ENCODE assay signal across 19 cellular contexts in genomic region chr3:97131476-97131875, GRCh38.
"Had no signal": no experiment of that assay in that cellular context is flagged by ENCODE, and none has a peak within 500 bp of the region (broad histone marks: within the 10 kb centered on the region; RNA-seq: fewer than 3 reads in every experiment).

No MANE protein-coding gene starts in this region.

- DNase-seq: activated CD4-positive, alpha-beta T cell treated with anti-CD3 and anti-CD28 coated beads for 1 hour; activated CD4-positive, alpha-beta T cell treated with anti-CD3 and anti-CD28 coated beads, Interleukin-2, amount 50 U/mL, for 4 hours; activated gamma-delta T cell; adrenal gland; dermis blood vessel endothelial cell; effector memory CD4-positive, alpha-beta T cell; foreskin keratinocyte; glutamatergic neuron; hypothalamus; islet precursor cell; pancreas; right lobe of liver; stimulated activated CD4-positive, alpha-beta T cell treated with anti-CD3 and anti-CD28 coated beads, Interleukin-4, amount 100 ng/mL, for 1 hour; testis; upper lobe of left lung; WERI-Rb-1 had no signal

- H3K36me3 ChIP-seq: adrenal gland, neutrophil, pancreas, right lobe of liver, upper lobe of left lung, WERI-Rb-1 had no signal

- H3K9me3 ChIP-seq: adrenal gland, neutrophil, pancreas, right lobe of liver, testis, upper lobe of left lung had no signal

- H3K4me3 ChIP-seq: adrenal gland, lung, pancreas, right lobe of liver, smooth muscle cell, testis, upper lobe of left lung had no signal

- H3K4me2 ChIP-seq: smooth muscle cell had no signal

- H3K27me3 ChIP-seq: adrenal gland, foreskin keratinocyte, neutrophil, pancreas, right lobe of liver, testis, upper lobe of left lung had no signal

- H3K4me1 ChIP-seq: adrenal gland, foreskin keratinocyte, pancreas, right lobe of liver, testis, upper lobe of left lung had no signal

- H3K27ac ChIP-seq: adrenal gland, foreskin keratinocyte, neutrophil, pancreas, right lobe of liver, testis, upper lobe of left lung, WERI-Rb-1 had no signal
